7 cellular contexts compared by ENCODE assay signal in the genomic region with DNA sequence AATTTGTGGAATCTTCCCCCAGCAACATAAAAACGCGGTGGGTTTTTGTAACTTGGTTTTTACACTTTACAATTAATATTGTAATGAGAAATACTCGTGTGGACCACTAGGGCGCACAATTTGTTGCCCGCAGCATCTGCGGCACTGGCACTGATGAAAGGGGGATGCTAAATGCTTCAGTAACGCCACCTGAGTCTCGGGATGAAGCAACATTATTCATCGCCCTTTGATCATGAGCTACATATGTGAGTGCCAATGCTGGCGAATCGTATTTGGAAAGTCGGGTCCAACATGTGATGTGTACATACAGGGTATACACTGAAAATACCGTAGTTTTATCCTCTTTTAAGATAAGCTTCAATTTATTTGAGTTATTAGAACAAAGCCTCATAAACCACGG. TPM values are rescaled to one million over a fixed set of nuclear protein-coding genes. Genes with fewer than 3 reads are reported as not detected.
DNase-seq lines count a peak whose midpoint lies in the region; ATAC-seq, FAIRE-seq and TF ChIP-seq lines count a peak whose summit lies in the region.

No MANE protein-coding gene starts in this region.

- no peaks in the 10 kb centered on the region for H3K27me3 ChIP-seq in psoas muscle (ENCODE audit: insufficient read depth in 3 of 3, low read length in 2 of 3)

- TF ChIP-seq POLR2A in GM12891 (IDR thresholded peaks at IDR 0.05; ENCODE audit: low read depth, low read length): no peak

- intact Hi-C loops in psoas muscle (cut with DNase I): loop anchor here in 1 of 2 donors (2.0 kb wide), 1 partner anchor 242 kb away; no protein-coding TSS in a partner anchor

- no peaks in the 10 kb centered on the region for H3K4me1 ChIP-seq in psoas muscle

- H3K27ac ChIP-seq in psoas muscle: no peak overlapping the region

- FAIRE-seq in GM12891 (lab: Jason Lieb, UNC): no peak

- ATAC-seq in HG02759 (IDR thresholded peaks at IDR 0.05; ENCODE audit: unreplicated experiment) (peak; percentile 81), psoas muscle (peak in 3 of 4 donors; percentile 17 to 78 (median 62))

- WGBS in psoas muscle, 3 donors: 51 to 61% (median 52%) methylated on average over 14 of the region's 14 CpGs

- DNase-seq in GM12891 (ENCODE audit: insufficient read length, low spot score): peak; percentile 58
- DNase-seq in NCI-H774 (lab: John Stamatoyannopoulos, UW): peak; percentile 24
- peak; percentile 64 for DNase-seq in activated CD8-positive, alpha-beta memory T cell treated with anti-CD3 and anti-CD28 coated beads, Interleukin-2, amount 50 U/mL, for 48 hours
- peak; percentile 15 for DNase-seq in fibroblast of gingiva (ENCODE audit: low read depth)
- DNase-seq in psoas muscle: no peak
- no peak for DNase-seq in DMS153 (lab: John Stamatoyannopoulos, UW)

- no peak overlapping the region for H3K4me3 ChIP-seq in psoas muscle

- peak; percentile 57 for TF ChIP-seq CTCF in psoas muscle (IDR thresholded peaks at IDR 0.05)

- no peaks in the 10 kb centered on the region for H3K36me3 ChIP-seq in psoas muscle (ENCODE audit: insufficient read depth in 1 of 2, low read depth in 1 of 2)

- no peaks in the 10 kb centered on the region for H3K9me3 ChIP-seq in psoas muscle

TF ChIP-seq in GM12891, 5 proteins besides CTCF, POLR2A, EP300 and RAD21:
- TF ChIP-seq TAF1 (IDR thresholded peaks at IDR 0.05; ENCODE audit: low read depth, low read length): no peak
- no peak for TF ChIP-seq POU2F2 (IDR thresholded peaks at IDR 0.05; ENCODE audit: low read depth, low read length)
- TF ChIP-seq PAX5 (IDR thresholded peaks at IDR 0.05; ENCODE audit: insufficient read depth, low read length, severe bottlenecking): peak; percentile 56
- TF ChIP-seq POLR2AphosphoS5 (IDR thresholded peaks at IDR 0.05; ENCODE audit: low read depth, low read length): no peak
- no peak for TF ChIP-seq SPI1 (IDR thresholded peaks at IDR 0.05; ENCODE audit: low read depth, low read length)

RNA-seq across cellular contexts. Expression of a gene that starts 34.2 kb away (rescaled TPM):
- polyA plus RNA-seq in GM12891 (2012; ENCODE audit: low read depth, missing spikeins): 63.7 TPM
- 10 to 100 TPM; 22.6 to 35.8 (median 33.4) TPM for total RNA-seq in psoas muscle
- polyA plus RNA-seq in psoas muscle: 10 to 100 TPM; 53.3 to 76.8 (median 53.5) TPM

Comparison
In these comparisons a context has a peak if more than half of its experiments do, and no peak if none do; other contexts are left out.
1. DNase-seq: peak in GM12891 (single experiment), NCI-H774 (single experiment), activated CD8-positive, alpha-beta memory T cell treated with anti-CD3 and anti-CD28 coated beads, Interleukin-2, amount 50 U/mL, for 48 hours (single experiment) and fibroblast of gingiva (single experiment); none in psoas muscle (0 of 2) and DMS153 (single experiment).